Comparison of ENCODE assay signal across 8 cellular contexts in genomic region chr11:1310315-1310687, GRCh38. TPM values are rescaled to one million over a fixed set of nuclear protein-coding genes. Genes with fewer than 3 reads are reported as not detected.
DNase-seq lines count a peak whose midpoint lies in the region; ATAC-seq and TF ChIP-seq lines count a peak whose summit lies in the region.

No MANE protein-coding gene starts in this region.

- H3K27me3 Mint-ChIP-seq in activated B cell treated with CpG ODN at 0.5 μM for 24 hours, result no peaks in the 10 kb centered on the region

- TF ChIP-seq CTCF in HL-60 (IDR thresholded peaks at IDR 0.05; ENCODE audit: insufficient read depth, low read length), result no peak
- no peak for TF ChIP-seq CTCF in activated B cell treated with CpG ODN at 0.5 μM for 24 hours (IDR thresholded peaks at IDR 0.05)
- TF ChIP-seq CTCF in spleen (IDR thresholded peaks at IDR 0.05 in 8 of 11, conservative IDR thresholded peaks at IDR 0.05 in 3 of 11), result no peak

- H3K9me3 ChIP-seq in right cardiac atrium (ENCODE audit: control insufficient read depth, low read length) (no peaks in the 10 kb centered on the region), spleen (peaks cover 0 to 16% (median 10%) of the 10 kb centered on the region in 8 donors)

- WGBS in right cardiac atrium, result 69% methylated on average over 18 of the region's 18 CpGs
- WGBS in spleen, 5 donors, result 68 to 87% (median 81%) methylated on average over 18 of the region's 18 CpGs

- ATAC-seq in activated B cell treated with CpG ODN at 0.5 μM for 24 hours (ENCODE audit: low read depth), result no peak
- ATAC-seq in right cardiac atrium, result no peak
- ATAC-seq in GM18519 (IDR thresholded peaks at IDR 0.05; ENCODE audit: low FRiP score, unreplicated experiment), result no peak

- H3K27me3 ChIP-seq in HL-60 (ENCODE audit: insufficient read depth, poor library complexity, severe bottlenecking) (no peaks in the 10 kb centered on the region), right cardiac atrium (ENCODE audit: control insufficient read depth, insufficient read depth) (no peaks in the 10 kb centered on the region), spleen (replicated peaks in 1 of 7) (no peaks in the 10 kb centered on the region)

- H3K36me3 ChIP-seq in spleen, result peaks cover 0 to 19% (median 6%) of the 10 kb centered on the region in 6 donors

- peaks cover 49% of the 10 kb centered on the region for H3K4me1 Mint-ChIP-seq in activated B cell treated with CpG ODN at 0.5 μM for 24 hours

- POLR2A ChIA-PET in activated B cell treated with CpG ODN at 0.5 μM for 24 hours (lab: Charles Lee), result interaction anchor here (0.6 to 3.0 kb wide), 11 partner anchors 25 to 1682 kb away, joined by 3 to 29 read pairs (median 4); partner anchors contain the start of genes BRSK2 and NAP1L4

- intact Hi-C loops in activated B cell treated with CpG ODN at 0.5 μM for 24 hours (cut with micrococcal nuclease) (loop anchor here (5.0 kb wide), 2 partner anchors 212 to 1747 kb away; partner anchors contain the start of gene CARS1), right cardiac atrium (cut with DNase I) (no loop called here), spleen (cut with DNase I; ENCODE audit: low total_unique reads) (loop anchor here (5.0 kb wide), 1 partner anchor 72 kb away; no protein-coding TSS in a partner anchor)

- DNase-seq in HL-60 (ENCODE audit: low read depth in 1 of 2, low spot score in 1 of 2) (no peak), activated B cell treated with CpG ODN at 0.5 μM for 24 hours (no peak), right cardiac atrium (no peak), spleen (no peak), epidermal melanocyte (ENCODE audit: insufficient read length, low spot score) (no peak)
- no peak for DNase-seq in stimulated activated CD4-positive, alpha-beta T cell treated with anti-CD3 and anti-CD28 coated beads, Interleukin-4, amount 100 ng/mL, for 1 hour
- no peak for DNase-seq in stimulated activated CD4-positive, alpha-beta T cell treated with anti-CD3 and anti-CD28 coated beads, Interleukin-2, amount 100 ng/mL, for 48 hours

- H3K27ac Mint-ChIP-seq in activated B cell treated with CpG ODN at 0.5 μM for 24 hours, result peak overlapping the region; percentile 99

- H3K4me1 ChIP-seq in right cardiac atrium (ENCODE audit: control insufficient read depth, insufficient read depth, low read length) (peaks cover 9% of the 10 kb centered on the region), spleen (peaks cover 32 to 59% (median 54%) of the 10 kb centered on the region in 6 donors)

- H3K36me3 Mint-ChIP-seq in activated B cell treated with CpG ODN at 0.5 μM for 24 hours (ENCODE audit: low read depth), result peaks cover 18% of the 10 kb centered on the region

- peak overlapping the region; percentile 87 for H3K4me3 Mint-ChIP-seq in activated B cell treated with CpG ODN at 0.5 μM for 24 hours

- no peak overlapping the region; the same call in 1 of the 2 replicates for H3K4me3 ChIP-seq in HL-60 (replicated peaks; ENCODE audit: insufficient read depth, low read length)
- H3K4me3 ChIP-seq in right cardiac atrium (ENCODE audit: low read length), result peak overlapping the region; percentile 58
- H3K4me3 ChIP-seq in spleen, result peak overlapping the region; percentile 75 to 91 (median 80)

- no peak for TF ChIP-seq POLR2A in spleen (IDR thresholded peaks at IDR 0.05)

- peak overlapping the region; percentile 88 for H3K27ac ChIP-seq in HL-60 (replicated peaks)
- peak overlapping the region; percentile 85 for H3K27ac ChIP-seq in right cardiac atrium (ENCODE audit: low read length)
- H3K27ac ChIP-seq in spleen, result peak overlapping the region; percentile 94 to 98 (median 96)

- CTCF ChIA-PET in activated B cell treated with CpG ODN at 0.5 μM for 24 hours (lab: Charles Lee), result interaction anchor here (0.8 to 1.5 kb wide), 2 partner anchors 17 to 79 kb away, joined by 3 to 4 read pairs; no protein-coding TSS in a partner anchor

- H3K9me3 Mint-ChIP-seq in activated B cell treated with CpG ODN at 0.5 μM for 24 hours, result peaks cover 8% of the 10 kb centered on the region

RNA-seq across cellular contexts. Expression of gene TOLLIP, which starts 0.9 kb away (rescaled TPM):
- total RNA-seq in activated B cell treated with CpG ODN at 0.5 μM for 24 hours (40.5 and 46.4 TPM in 2 replicates), right cardiac atrium (10 to 100 TPM; 42.2 to 53.6 (median 46.0) TPM), spleen (10 to 100 TPM; 44.3 to 67.4 (median 59.8) TPM)
- polyA plus RNA-seq in right cardiac atrium (32.6 TPM), spleen (10 to 100 TPM; 16.1 to 35.8 (median 18.7) TPM)

Comparison
In these comparisons a context has a peak if more than half of its experiments do, and no peak if none do; other contexts are left out.
1. intact Hi-C loops: an anchor here in activated B cell treated with CpG ODN at 0.5 μM for 24 hours (5.0 kb wide) and spleen (5.0 kb wide); none called in right cardiac atrium.